9 cellular contexts compared by ENCODE assay signal in genomic region chr20:57582432-57583288, GRCh38. TPM values are rescaled to one million over a fixed set of nuclear protein-coding genes. Genes with fewer than 3 reads are reported as not detected.
DNase-seq lines count a peak whose midpoint lies in the region; ATAC-seq and TF ChIP-seq lines count a peak whose summit lies in the region.
"Had no signal": no experiment of that assay in that cellular context is flagged by ENCODE, and none has a peak within 500 bp of the region (broad histone marks: within the 10 kb centered on the region; RNA-seq: fewer than 3 reads in every experiment).

No MANE protein-coding gene starts in this region.

- H3K27ac ChIP-seq in dorsolateral prefrontal cortex: peak overlapping the region in 57 of 59 donors; percentile 3 to 93 (median 82)

- H3K27me3 Mint-ChIP-seq in nephron progenitor cell (ENCODE audit: low read depth, poor library complexity): peaks cover 16% of the 10 kb centered on the region

- peaks cover 8% of the 10 kb centered on the region for H3K9me3 Mint-ChIP-seq in nephron progenitor cell

- intact Hi-C loops in dorsolateral prefrontal cortex (cut with DNase I): loop anchor here in 1 of 2 donors (5.0 kb wide), 1 partner anchor 45 kb away; no protein-coding TSS in a partner anchor

- TF ChIP-seq CTCF in dorsolateral prefrontal cortex (IDR thresholded peaks at IDR 0.05 in 54 of 56, conservative IDR thresholded peaks at IDR 0.05 in 2 of 56; ENCODE audit: low read depth in 1 of 56, partially characterized antibody in 56 of 56) (peak in 48 of 56 donors; percentile 10 to 57 (median 32)), nephron progenitor cell (IDR thresholded peaks at IDR 0.05) (peak; percentile 59)

- no peak overlapping the region for H3K27ac Mint-ChIP-seq in nephron progenitor cell

- peak overlapping the region in 21 of 59 donors; percentile 1 to 40 (median 19) for H3K4me3 ChIP-seq in dorsolateral prefrontal cortex

- peak; percentile 40 for DNase-seq in Ammon's horn (ENCODE audit: low spot score)
- peak; percentile 64 for DNase-seq in NCI-H1105 treated with DMSO at 0.1 percent for 48 hours (lab: John Stamatoyannopoulos, UW)
- peak in 2 of 10 donors; percentile 64 to 66 for DNase-seq in dorsolateral prefrontal cortex
- DNase-seq in nephron progenitor cell: peak; percentile 61

- ATAC-seq in GM18867 (IDR thresholded peaks at IDR 0.05; ENCODE audit: unreplicated experiment): no peak
- no peak for ATAC-seq in GM18519 (IDR thresholded peaks at IDR 0.05; ENCODE audit: low FRiP score, unreplicated experiment)
- ATAC-seq in GM18498 (IDR thresholded peaks at IDR 0.05; ENCODE audit: unreplicated experiment): no peak
- ATAC-seq in HG03039 (IDR thresholded peaks at IDR 0.05; ENCODE audit: unreplicated experiment): no peak

- peaks cover 0 to 47% (median 0%) of the 10 kb centered on the region in 45 donors for H3K27me3 ChIP-seq in dorsolateral prefrontal cortex

- H3K4me3 Mint-ChIP-seq in nephron progenitor cell: peak overlapping the region; percentile 8

- H3K4me1 Mint-ChIP-seq in nephron progenitor cell: peaks cover 73% of the 10 kb centered on the region

- H3K36me3 Mint-ChIP-seq in nephron progenitor cell (ENCODE audit: low read depth): peaks cover 4% of the 10 kb centered on the region

RNA-seq across cellular contexts. Expression of gene PCK1, which starts 21.8 kb away (rescaled TPM):
- 10 to 100 TPM in 6 of 120 experiments, 1 to 10 TPM in 83, under 1 TPM in 24, not detected in 7; 0.16 to 13.1 (median 2.9) TPM for total RNA-seq in dorsolateral prefrontal cortex
- total RNA-seq: activated CD8-positive, alpha-beta memory T cell treated with anti-CD3 and anti-CD28 coated beads for 36 hours had no signal

RNA-seq across cellular contexts. Expression of gene ZBP1, which starts 37.6 kb away (rescaled TPM):
- total RNA-seq in dorsolateral prefrontal cortex: 1 to 10 TPM in 11 of 120 experiments, under 1 TPM in 22, not detected in 87; 0.20 to 2.4 (median 0.79) TPM

RNA-seq across cellular contexts. Expression of gene CTCFL, which starts 57.7 kb away (rescaled TPM):
- total RNA-seq in dorsolateral prefrontal cortex: under 1 TPM in 1 of 120 experiments, not detected in 119; 0.13 TPM
- total RNA-seq: activated CD8-positive, alpha-beta memory T cell treated with anti-CD3 and anti-CD28 coated beads for 36 hours had no signal
